Comparison of ENCODE assay signal across 23 cellular contexts in genomic region chr6:144090384-144090783, GRCh38. TPM values are rescaled to one million over a fixed set of nuclear protein-coding genes. Genes with fewer than 3 reads are reported as not detected.
DNase-seq lines count a peak whose midpoint lies in the region; ATAC-seq and TF ChIP-seq lines count a peak whose summit lies in the region.
"Had no signal": no experiment of that assay in that cellular context is flagged by ENCODE, and none has a peak within 500 bp of the region (broad histone marks: within the 10 kb centered on the region; RNA-seq: fewer than 3 reads in every experiment).

No MANE protein-coding gene starts in this region.

- no peaks in the 10 kb centered on the region for H3F3A ChIP-seq in Loucy (ENCODE audit: low read depth)
- H3F3A ChIP-seq in neural cell (ENCODE audit: insufficient read depth, low read length, poor library complexity, severe bottlenecking): no peaks in the 10 kb centered on the region

- H3K79me2 ChIP-seq in Loucy (ENCODE audit: insufficient read depth, low read length) (peaks cover 24% of the 10 kb centered on the region), neural cell (replicated peaks; ENCODE audit: insufficient read depth, low read length) (peaks cover 19% of the 10 kb centered on the region)

- TF ChIP-seq RAD21 in neural cell (conservative IDR thresholded peaks at IDR 0.05): no peak

- H2AFZ ChIP-seq in Loucy (ENCODE audit: low read length): no peak overlapping the region
- no peak overlapping the region for H2AFZ ChIP-seq in neural cell (ENCODE audit: low read depth, low read length)
- H2AFZ ChIP-seq: neural progenitor cell had no signal

- H3K4me1 Mint-ChIP-seq in activated CD8-positive, alpha-beta T cell treated with anti-CD3 and anti-CD28 coated beads for 36 hours (ENCODE audit: low read depth): peaks cover 20% of the 10 kb centered on the region
- H3K4me1 Mint-ChIP-seq in activated CD8-positive, alpha-beta T cell treated with anti-CD3 and anti-CD28 coated beads, Interleukin-2, amount 10 ng/mL, durations not matched to agents 7 days and 5 days (ENCODE audit: low read depth): peaks cover 27% of the 10 kb centered on the region
- peaks cover 15% of the 10 kb centered on the region for H3K4me1 Mint-ChIP-seq in chondrocyte (ENCODE audit: low read depth)

- H3K9ac ChIP-seq in Loucy (ENCODE audit: low read depth, low read length, poor library complexity, severe bottlenecking) (no peak overlapping the region), neural cell (ENCODE audit: low read length) (no peak overlapping the region)
- H3K9ac ChIP-seq: KMS-11, neural progenitor cell had no signal

- H3K9me2 ChIP-seq in Loucy (replicated peaks; ENCODE audit: low read depth, low read length) (no peaks in the 10 kb centered on the region), neural cell (ENCODE audit: insufficient read depth, low read length) (no peaks in the 10 kb centered on the region)

- no peak overlapping the region for H3K4me3 Mint-ChIP-seq in activated CD8-positive, alpha-beta T cell treated with anti-CD3 and anti-CD28 coated beads for 36 hours
- no peak overlapping the region for H3K4me3 Mint-ChIP-seq in activated CD8-positive, alpha-beta T cell treated with anti-CD3 and anti-CD28 coated beads, Interleukin-2, amount 10 ng/mL, durations not matched to agents 7 days and 5 days
- no peak overlapping the region for H3K4me3 Mint-ChIP-seq in chondrocyte (ENCODE audit: unreplicated experiment)
- H3K4me3 Mint-ChIP-seq: neural progenitor cell; T-helper 1 cell treated with Interleukin-12 subunit alpha and Interleukin-12 subunit beta and Interleukin-4 antibody, amounts not matched to agents 30 μg/mL and 1 μg/mL, for 36 hours had no signal

- no peak overlapping the region for H3K4me3 ChIP-seq in Loucy (ENCODE audit: low read length, poor library complexity, severe bottlenecking)
- no peak overlapping the region for H3K4me3 ChIP-seq in neural cell (ENCODE audit: low read length)
- H3K4me3 ChIP-seq: dorsolateral prefrontal cortex, heart left ventricle, neural progenitor cell, right atrium auricular region, transverse colon had no signal

- intact Hi-C loops in activated CD8-positive, alpha-beta T cell treated with anti-CD3 and anti-CD28 coated beads for 36 hours (cut with micrococcal nuclease): no loop called here

- no peaks in the 10 kb centered on the region for H3K9me3 ChIP-seq in Loucy (ENCODE audit: insufficient read depth, low read depth, low read length)
- H3K9me3 ChIP-seq in neural cell (ENCODE audit: low read length): no peaks in the 10 kb centered on the region
- H3K9me3 ChIP-seq: heart left ventricle, right atrium auricular region, transverse colon had no signal

- TF ChIP-seq CTCF in activated CD8-positive, alpha-beta T cell treated with anti-CD3 and anti-CD28 coated beads for 36 hours (IDR thresholded peaks at IDR 0.05): peak; percentile 28
- TF ChIP-seq CTCF in Loucy (conservative IDR thresholded peaks at IDR 0.05; ENCODE audit: low read length) (peak; percentile 37), chondrocyte (IDR thresholded peaks at IDR 0.05) (peak; percentile 54), neural cell (IDR thresholded peaks at IDR 0.05; ENCODE audit: poor library complexity, severe bottlenecking) (peak; percentile 20)

- POLR2A ChIA-PET in activated CD8-positive, alpha-beta T cell treated with anti-CD3 and anti-CD28 coated beads for 36 hours (lab: Charles Lee): no interaction called here
- POLR2A ChIA-PET in activated CD8-positive, alpha-beta T cell treated with anti-CD3 and anti-CD28 coated beads, Interleukin-2, amount 10 ng/mL, durations not matched to agents 7 days and 5 days (lab: Charles Lee): no interaction called here

- H3K27me3 ChIP-seq in Loucy (ENCODE audit: insufficient read depth, low read length, poor library complexity, severe bottlenecking): no peaks in the 10 kb centered on the region
- H3K27me3 ChIP-seq in neural cell (ENCODE audit: insufficient read depth, low read depth, low read length): no peaks in the 10 kb centered on the region
- H3K27me3 ChIP-seq: dorsolateral prefrontal cortex, heart left ventricle, neural progenitor cell, right atrium auricular region, transverse colon had no signal

- TF ChIP-seq EP300 in neural cell (conservative IDR thresholded peaks at IDR 0.05; ENCODE audit: poor library complexity, severe bottlenecking): no peak

- H3K36me3 ChIP-seq in Loucy (ENCODE audit: insufficient read depth, low read length) (no peaks in the 10 kb centered on the region), neural cell (ENCODE audit: insufficient read depth, low read length) (no peaks in the 10 kb centered on the region)
- H3K36me3 ChIP-seq: neural progenitor cell, right atrium auricular region, transverse colon, WERI-Rb-1 had no signal

- peaks cover 15% of the 10 kb centered on the region for H3K36me3 Mint-ChIP-seq in activated CD8-positive, alpha-beta T cell treated with anti-CD3 and anti-CD28 coated beads for 36 hours (ENCODE audit: low read depth)
- H3K36me3 Mint-ChIP-seq in activated CD8-positive, alpha-beta T cell treated with anti-CD3 and anti-CD28 coated beads, Interleukin-2, amount 10 ng/mL, durations not matched to agents 7 days and 5 days (ENCODE audit: low read depth): peaks cover 12% of the 10 kb centered on the region
- H3K36me3 Mint-ChIP-seq in chondrocyte (ENCODE audit: low read depth): no peaks in the 10 kb centered on the region

- H3K27ac Mint-ChIP-seq in activated CD8-positive, alpha-beta T cell treated with anti-CD3 and anti-CD28 coated beads for 36 hours: no peak overlapping the region
- H3K27ac Mint-ChIP-seq in activated CD8-positive, alpha-beta T cell treated with anti-CD3 and anti-CD28 coated beads, Interleukin-2, amount 10 ng/mL, durations not matched to agents 7 days and 5 days: no peak overlapping the region
- H3K27ac Mint-ChIP-seq in chondrocyte (ENCODE audit: unreplicated experiment): no peak overlapping the region
- H3K27ac Mint-ChIP-seq: neural progenitor cell; T-helper 1 cell treated with Interleukin-12 subunit alpha and Interleukin-12 subunit beta and Interleukin-4 antibody, amounts not matched to agents 30 μg/mL and 1 μg/mL, for 36 hours had no signal

- no peaks in the 10 kb centered on the region for H3K9me3 Mint-ChIP-seq in activated CD8-positive, alpha-beta T cell treated with anti-CD3 and anti-CD28 coated beads for 36 hours
- no peaks in the 10 kb centered on the region for H3K9me3 Mint-ChIP-seq in activated CD8-positive, alpha-beta T cell treated with anti-CD3 and anti-CD28 coated beads, Interleukin-2, amount 10 ng/mL, durations not matched to agents 7 days and 5 days (ENCODE audit: insufficient read depth)
- H3K9me3 Mint-ChIP-seq in chondrocyte (ENCODE audit: low read depth): no peaks in the 10 kb centered on the region
- H3K9me3 Mint-ChIP-seq: neural progenitor cell; T-helper 1 cell treated with Interleukin-12 subunit alpha and Interleukin-12 subunit beta and Interleukin-4 antibody, amounts not matched to agents 30 μg/mL and 1 μg/mL, for 36 hours had no signal

- CTCF ChIA-PET in activated CD8-positive, alpha-beta T cell treated with anti-CD3 and anti-CD28 coated beads for 36 hours (lab: Charles Lee): interaction anchor here (0.7 to 3.8 kb wide), 3 partner anchors 26 to 148 kb away, joined by 3 to 34 read pairs (median 4); no protein-coding TSS in a partner anchor
- CTCF ChIA-PET in activated CD8-positive, alpha-beta T cell treated with anti-CD3 and anti-CD28 coated beads, Interleukin-2, amount 10 ng/mL, durations not matched to agents 7 days and 5 days (lab: Charles Lee): interaction anchor here (0.8 to 2.5 kb wide), 7 partner anchors 26 to 515 kb away, joined by 3 to 14 read pairs (median 6); no protein-coding TSS in a partner anchor

- ATAC-seq in activated CD8-positive, alpha-beta T cell treated with anti-CD3 and anti-CD28 coated beads for 36 hours: no peak
- no peak for ATAC-seq in activated CD8-positive, alpha-beta T cell treated with anti-CD3 and anti-CD28 coated beads, Interleukin-2, amount 10 ng/mL, durations not matched to agents 7 days and 5 days
- ATAC-seq: heart left ventricle had no signal

- no peak overlapping the region for H3K27ac ChIP-seq in neural cell (ENCODE audit: low read length)
- H3K27ac ChIP-seq: dorsolateral prefrontal cortex, heart left ventricle, KMS-11, neural progenitor cell, right atrium auricular region, transverse colon, WERI-Rb-1 had no signal

- H3K4me2 ChIP-seq in Loucy (ENCODE audit: low read depth, low read length, poor library complexity, severe bottlenecking) (no peak overlapping the region), neural cell (ENCODE audit: low read length) (no peak overlapping the region)
- H3K4me2 ChIP-seq: KMS-11, neural progenitor cell had no signal

- H4K20me1 ChIP-seq in Loucy (ENCODE audit: insufficient read depth, low read length, poor library complexity, severe bottlenecking): peaks cover 17% of the 10 kb centered on the region
- H4K20me1 ChIP-seq in neural cell (ENCODE audit: insufficient read depth): no peaks in the 10 kb centered on the region

- H3K4me1 ChIP-seq in Loucy (ENCODE audit: insufficient read depth, low read length, poor library complexity, severe bottlenecking): peaks cover 17% of the 10 kb centered on the region

- no peaks in the 10 kb centered on the region for H3K27me3 Mint-ChIP-seq in activated CD8-positive, alpha-beta T cell treated with anti-CD3 and anti-CD28 coated beads for 36 hours
- no peaks in the 10 kb centered on the region for H3K27me3 Mint-ChIP-seq in activated CD8-positive, alpha-beta T cell treated with anti-CD3 and anti-CD28 coated beads, Interleukin-2, amount 10 ng/mL, durations not matched to agents 7 days and 5 days (ENCODE audit: low read depth)
- no peaks in the 10 kb centered on the region for H3K27me3 Mint-ChIP-seq in chondrocyte (ENCODE audit: low read depth)

- DNase-seq in activated CD8-positive, alpha-beta T cell treated with anti-CD3 and anti-CD28 coated beads for 36 hours: no peak
- no peak for DNase-seq in activated CD8-positive, alpha-beta T cell treated with anti-CD3 and anti-CD28 coated beads, Interleukin-2, amount 10 ng/mL, durations not matched to agents 7 days and 5 days
- DNase-seq in chondrocyte (ENCODE audit: low spot score) (no peak), NCI-H2227 treated with DMSO at 0.1 percent for 48 hours (lab: John Stamatoyannopoulos, UW) (no peak), SK-N-DZ (ENCODE audit: low spot score) (no peak), HT-29 (ENCODE audit: low spot score) (no peak)
- DNase-seq: activated CD4-positive, alpha-beta T cell treated with anti-CD3 and anti-CD28 coated beads for 48 hours; activated T-cell treated with anti-CD3 and anti-CD28 coated beads, Interleukin-2, amount 50 U/mL, for 48 hours; DMS53; dorsolateral prefrontal cortex; heart left ventricle; mammary epithelial cell; NCI-H1694; NCI-H524 treated with DMSO at 0.1 percent for 48 hours; stimulated activated CD4-positive, alpha-beta T cell treated with anti-CD3 and anti-CD28 coated beads, Interleukin-2, amount 100 ng/mL, for 24 hours; transverse colon; WERI-Rb-1 had no signal

RNA-seq across cellular contexts. Expression of gene SF3B5, which starts 5.0 kb away (rescaled TPM):
- total RNA-seq in activated CD8-positive, alpha-beta T cell treated with anti-CD3 and anti-CD28 coated beads for 36 hours: 100 to 1,000 TPM; 207 to 210 TPM
- total RNA-seq in activated CD8-positive, alpha-beta T cell treated with anti-CD3 and anti-CD28 coated beads, Interleukin-2, amount 10 ng/mL, durations not matched to agents 7 days and 5 days: 100 to 1,000 TPM; 167 to 168 TPM
- total RNA-seq in chondrocyte: 97.9 to 118 TPM (median 101 TPM) in 3 replicates
- 246 and 257 TPM in 2 replicates for polyA plus RNA-seq in neural cell
- polyA minus RNA-seq in neural cell: 80.6 and 92.4 TPM in 2 replicates
- polyA plus RNA-seq in SK-N-DZ (2014; cell fraction: cytosol; rRNA removed): 214 and 220 TPM in 2 replicates
- 118 and 147 TPM in 2 replicates for polyA plus RNA-seq in SK-N-DZ (2014; cell fraction: nucleus; rRNA removed)
- total RNA-seq in HT-29 (2014; rRNA removed; shearing (Covaris generic)): 153 and 154 TPM in 2 replicates

RNA-seq across cellular contexts. Expression of gene STX11, which starts 59.9 kb away (rescaled TPM):
- 10 to 100 TPM; 19.4 to 20.7 TPM for total RNA-seq in activated CD8-positive, alpha-beta T cell treated with anti-CD3 and anti-CD28 coated beads for 36 hours
- total RNA-seq in activated CD8-positive, alpha-beta T cell treated with anti-CD3 and anti-CD28 coated beads, Interleukin-2, amount 10 ng/mL, durations not matched to agents 7 days and 5 days: 10 to 100 TPM; 13.9 to 14.1 TPM
- total RNA-seq in chondrocyte: 1.6 to 3.1 TPM (median 2.9 TPM) in 3 replicates
- not detected in 2 replicates for polyA plus RNA-seq in neural cell
- not detected in 2 replicates for polyA minus RNA-seq in neural cell
- not detected in 2 replicates for polyA plus RNA-seq in SK-N-DZ (2014; cell fraction: cytosol; rRNA removed)
- not detected in 2 replicates for polyA plus RNA-seq in SK-N-DZ (2014; cell fraction: nucleus; rRNA removed)
- total RNA-seq in HT-29 (2014; rRNA removed; shearing (Covaris generic)): not detected in 2 replicates
